Comparison of ENCODE assay signal across 1 cellular context in the genomic region with DNA sequence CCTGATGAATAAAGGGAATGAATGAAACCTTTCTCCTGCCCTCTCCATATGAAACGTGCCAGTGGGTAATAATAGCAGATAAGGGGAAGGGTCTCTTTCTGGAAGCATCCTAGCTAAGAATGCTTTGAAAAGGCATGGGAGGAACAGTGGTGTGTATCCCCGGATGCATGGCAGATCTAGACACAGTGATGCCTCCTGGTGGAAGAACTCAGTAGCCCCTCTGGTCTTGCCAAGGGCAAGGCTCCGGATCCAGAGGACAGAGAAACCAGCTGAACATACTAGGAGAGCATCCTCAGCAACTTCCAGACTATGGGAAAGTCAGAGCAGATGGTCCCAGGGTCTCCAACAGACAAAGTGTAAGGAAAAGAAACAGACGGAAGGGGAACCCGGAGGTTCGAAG.
TF ChIP-seq lines count a peak whose summit lies in the region.

No MANE protein-coding gene starts in this region.

TF ChIP-seq in Ishikawa, 13 proteins besides CTCF, POLR2A, EP300 and RAD21 (continued from another document):
- TF ChIP-seq USF1 (IDR thresholded peaks at IDR 0.05) (no peak), CREB1 (IDR thresholded peaks at IDR 0.05; ENCODE audit: low read depth) (no peak), FOXM1 (IDR thresholded peaks at IDR 0.05; ENCODE audit: borderline replicate concordance, low read depth) (no peak)
- TF ChIP-seq, protein P1, sequence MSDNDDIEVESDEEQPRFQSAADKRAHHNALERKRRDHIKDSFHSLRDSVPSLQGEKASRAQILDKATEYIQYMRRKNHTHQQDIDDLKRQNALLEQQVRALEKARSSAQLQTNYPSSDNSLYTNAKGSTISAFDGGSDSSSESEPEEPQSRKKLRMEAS (IDR thresholded peaks at IDR 0.05) = no peak
